25 cellular contexts compared by ENCODE assay signal in the genomic region with DNA sequence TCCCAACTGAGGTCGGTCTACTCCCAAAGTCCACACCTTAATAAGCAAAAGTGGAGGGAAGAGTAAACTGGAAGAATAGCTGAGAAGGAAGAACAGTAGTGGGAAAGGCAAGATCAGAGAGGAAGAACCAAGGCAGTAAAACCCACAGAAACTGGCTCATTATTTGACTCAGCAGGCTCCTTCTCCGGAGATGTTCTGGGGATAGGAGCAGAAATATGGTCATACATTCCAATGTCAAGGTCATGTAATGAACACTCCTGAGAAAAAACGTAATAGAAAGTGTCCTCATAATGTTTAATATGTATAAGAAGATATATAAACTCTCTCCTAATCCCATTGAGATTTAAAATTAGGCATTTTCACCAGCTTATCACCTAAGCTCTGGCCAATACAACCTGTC.
"Had no signal": no experiment of that assay in that cellular context is flagged by ENCODE, and none has a peak within 500 bp of the region (broad histone marks: within the 10 kb centered on the region; RNA-seq: fewer than 3 reads in every experiment).

No MANE protein-coding gene starts in this region.

- H3K9me3 Mint-ChIP-seq: activated naive CD8-positive, alpha-beta T cell treated with anti-CD3 and anti-CD28 coated beads, Interleukin-2, amount 50 U/mL, for 24 hours had no signal

- H3K4me3 ChIP-seq: body of pancreas, esophagus muscularis mucosa, tibial nerve, uterus had no signal

- ATAC-seq: activated T-cell treated with anti-CD3 and anti-CD28 coated beads, Interleukin-2, amount 50 U/mL, for 72 hours; body of pancreas; left cardiac atrium; right cardiac atrium; stimulated activated naive CD8-positive, alpha-beta T cell treated with anti-CD3 and anti-CD28 coated beads, Interleukin-15, amount 100 ng/mL, for 72 hours; T-helper 17 cell had no signal

- H3K27ac ChIP-seq: body of pancreas, esophagus muscularis mucosa, parathyroid adenoma, tibial nerve, uterus, VCaP had no signal

- DNase-seq: activated CD4-positive, alpha-beta T cell treated with anti-CD3 and anti-CD28 coated beads, Interleukin-2, amount 50 U/mL, for 1 hour; activated CD4-positive, CD25-positive, alpha-beta regulatory T cell treated with anti-CD3 and anti-CD28 coated beads, Interleukin-2, amount 50 U/mL, for 72 hours; activated CD8-positive, alpha-beta memory T cell treated with anti-CD3 and anti-CD28 coated beads for 24 hours; activated CD8-positive, alpha-beta memory T cell treated with anti-CD3 and anti-CD28 coated beads, Interleukin-2, amount 50 U/mL, for 48 hours; activated gamma-delta T cell; activated naive CD4-positive, alpha-beta T cell treated with anti-CD3 and anti-CD28 coated beads, Interleukin-2, amount 50 U/mL, for 16 hours; activated naive CD8-positive, alpha-beta T cell treated with anti-CD3 and anti-CD28 coated beads, Interleukin-2, amount 50 U/mL, for 24 hours; anterior cingulate cortex; body of pancreas; effector memory CD4-positive, alpha-beta T cell; islet precursor cell; left cardiac atrium; nucleus accumbens; right cardiac atrium; stimulated activated CD4-positive, alpha-beta T cell treated with anti-CD3 and anti-CD28 coated beads, Interleukin-12 subunit alpha, Interleukin-12 subunit beta, amount 100 ng/mL, for 4 hours; stimulated activated CD4-positive, alpha-beta T cell treated with anti-CD3 and anti-CD28 coated beads, Interleukin-4, amount 100 ng/mL, for 4 hours; T-helper 17 cell; uterus had no signal

- H3K4me1 ChIP-seq: uterus had no signal

- H2AFZ ChIP-seq: parathyroid adenoma had no signal

- H3K36me3 ChIP-seq: esophagus muscularis mucosa, tibial nerve, uterus had no signal

- H3K27me3 ChIP-seq: body of pancreas, esophagus muscularis mucosa, uterus had no signal

- H3K4me3 Mint-ChIP-seq: activated naive CD8-positive, alpha-beta T cell treated with anti-CD3 and anti-CD28 coated beads, Interleukin-2, amount 50 U/mL, for 24 hours; memory B cell; T-helper 17 cell had no signal

- H3K27ac Mint-ChIP-seq: activated naive CD8-positive, alpha-beta T cell treated with anti-CD3 and anti-CD28 coated beads, Interleukin-2, amount 50 U/mL, for 24 hours; activated T-cell treated with anti-CD3 and anti-CD28 coated beads, Interleukin-2, amount 50 U/mL, for 72 hours; memory B cell; T-helper 17 cell had no signal

- H3K9ac ChIP-seq: parathyroid adenoma had no signal

- H3K9me3 ChIP-seq: body of pancreas, esophagus muscularis mucosa, tibial nerve, uterus had no signal

- H3K27me3 Mint-ChIP-seq: activated naive CD8-positive, alpha-beta T cell treated with anti-CD3 and anti-CD28 coated beads, Interleukin-2, amount 50 U/mL, for 24 hours; memory B cell; stimulated activated naive CD8-positive, alpha-beta T cell treated with anti-CD3 and anti-CD28 coated beads, Interleukin-15, amount 100 ng/mL, for 72 hours; T-helper 17 cell had no signal
